In the genomic region with DNA sequence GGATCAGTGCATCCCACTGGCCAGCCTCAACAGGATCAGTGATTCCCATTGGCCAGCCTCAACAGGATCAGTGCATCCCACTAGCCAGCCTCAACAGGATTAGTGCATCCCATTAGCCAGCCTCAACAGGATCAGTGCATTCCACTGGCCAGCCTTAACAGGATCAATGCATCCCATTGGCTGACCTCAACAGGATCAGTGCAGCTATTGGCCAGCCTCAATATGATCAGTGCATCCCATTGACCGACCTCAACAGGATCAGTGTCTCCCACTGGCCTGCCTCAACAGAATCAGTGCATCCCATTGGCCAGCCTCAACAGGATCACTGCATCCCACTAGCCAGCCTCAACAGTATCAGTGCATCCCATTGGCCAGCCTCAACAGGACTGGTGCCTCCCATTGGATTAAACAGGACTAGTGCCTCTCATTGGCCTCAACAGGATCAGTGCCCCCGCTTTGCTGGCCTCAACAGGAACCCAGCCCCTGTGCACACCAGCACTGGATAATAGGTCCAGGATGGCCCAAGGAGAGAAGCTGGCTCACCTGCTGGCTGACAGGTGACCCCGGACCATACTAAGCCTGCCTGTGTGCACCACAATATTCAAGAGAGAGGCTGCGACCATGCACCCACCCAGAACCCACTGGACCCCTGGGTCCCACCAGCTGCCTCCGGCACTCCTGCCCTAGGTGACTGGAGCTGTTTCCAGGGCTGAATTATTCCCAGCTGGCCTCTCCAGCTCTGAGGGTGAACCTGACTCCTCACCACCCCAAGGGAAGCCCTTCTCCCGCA, we compare ENCODE assay signal across 1 cellular context.
A peak's percentile ranks its signal among the peaks of the same experiment; 100 is the strongest.
TF ChIP-seq lines count a peak whose summit lies in the region.

No MANE protein-coding gene starts in this region.

TF ChIP-seq in HepG2, 621 proteins besides CTCF, POLR2A, EP300 and RAD21 (continued from another document):
- TF ChIP-seq, protein P1, sequence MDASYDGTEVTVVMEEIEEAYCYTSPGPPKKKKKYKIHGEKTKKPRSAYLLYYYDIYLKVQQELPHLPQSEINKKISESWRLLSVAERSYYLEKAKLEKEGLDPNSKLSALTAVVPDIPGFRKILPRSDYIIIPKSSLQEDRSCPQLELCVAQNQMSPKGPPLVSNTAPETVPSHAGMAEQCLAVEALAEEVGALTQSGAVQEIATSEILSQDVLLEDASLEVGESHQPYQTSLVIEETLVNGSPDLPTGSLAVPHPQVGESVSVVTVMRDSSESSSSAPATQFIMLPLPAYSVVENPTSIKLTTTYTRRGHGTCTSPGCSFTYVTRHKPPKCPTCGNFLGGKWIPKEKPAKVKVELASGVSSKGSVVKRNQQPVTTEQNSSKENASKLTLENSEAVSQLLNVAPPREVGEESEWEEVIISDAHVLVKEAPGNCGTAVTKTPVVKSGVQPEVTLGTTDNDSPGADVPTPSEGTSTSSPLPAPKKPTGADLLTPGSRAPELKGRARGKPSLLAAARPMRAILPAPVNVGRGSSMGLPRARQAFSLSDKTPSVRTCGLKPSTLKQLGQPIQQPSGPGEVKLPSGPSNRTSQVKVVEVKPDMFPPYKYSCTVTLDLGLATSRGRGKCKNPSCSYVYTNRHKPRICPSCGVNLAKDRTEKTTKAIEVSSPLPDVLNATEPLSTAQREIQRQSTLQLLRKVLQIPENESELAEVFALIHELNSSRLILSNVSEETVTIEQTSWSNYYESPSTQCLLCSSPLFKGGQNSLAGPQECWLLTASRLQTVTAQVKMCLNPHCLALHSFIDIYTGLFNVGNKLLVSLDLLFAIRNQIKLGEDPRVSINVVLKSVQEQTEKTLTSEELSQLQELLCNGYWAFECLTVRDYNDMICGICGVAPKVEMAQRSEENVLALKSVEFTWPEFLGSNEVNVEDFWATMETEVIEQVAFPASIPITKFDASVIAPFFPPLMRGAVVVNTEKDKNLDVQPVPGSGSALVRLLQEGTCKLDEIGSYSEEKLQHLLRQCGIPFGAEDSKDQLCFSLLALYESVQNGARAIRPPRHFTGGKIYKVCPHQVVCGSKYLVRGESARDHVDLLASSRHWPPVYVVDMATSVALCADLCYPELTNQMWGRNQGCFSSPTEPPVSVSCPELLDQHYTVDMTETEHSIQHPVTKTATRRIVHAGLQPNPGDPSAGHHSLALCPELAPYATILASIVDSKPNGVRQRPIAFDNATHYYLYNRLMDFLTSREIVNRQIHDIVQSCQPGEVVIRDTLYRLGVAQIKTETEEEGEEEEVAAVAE (CRISPR knock-in tag; IDR thresholded peaks at IDR 0.05; ENCODE audit: borderline replicate concordance): peak; percentile 51; the same call in 1 of the 2 replicates
- no peak for TF ChIP-seq RNF2 (conservative IDR thresholded peaks at IDR 0.05; ENCODE audit: low read depth)
- no peak for TF ChIP-seq ZNF546 (CRISPR knock-in tag; conservative IDR thresholded peaks at IDR 0.05)
- TF ChIP-seq MIER2 (CRISPR knock-in tag; IDR thresholded peaks at IDR 0.05): no peak
